In the genomic region with DNA sequence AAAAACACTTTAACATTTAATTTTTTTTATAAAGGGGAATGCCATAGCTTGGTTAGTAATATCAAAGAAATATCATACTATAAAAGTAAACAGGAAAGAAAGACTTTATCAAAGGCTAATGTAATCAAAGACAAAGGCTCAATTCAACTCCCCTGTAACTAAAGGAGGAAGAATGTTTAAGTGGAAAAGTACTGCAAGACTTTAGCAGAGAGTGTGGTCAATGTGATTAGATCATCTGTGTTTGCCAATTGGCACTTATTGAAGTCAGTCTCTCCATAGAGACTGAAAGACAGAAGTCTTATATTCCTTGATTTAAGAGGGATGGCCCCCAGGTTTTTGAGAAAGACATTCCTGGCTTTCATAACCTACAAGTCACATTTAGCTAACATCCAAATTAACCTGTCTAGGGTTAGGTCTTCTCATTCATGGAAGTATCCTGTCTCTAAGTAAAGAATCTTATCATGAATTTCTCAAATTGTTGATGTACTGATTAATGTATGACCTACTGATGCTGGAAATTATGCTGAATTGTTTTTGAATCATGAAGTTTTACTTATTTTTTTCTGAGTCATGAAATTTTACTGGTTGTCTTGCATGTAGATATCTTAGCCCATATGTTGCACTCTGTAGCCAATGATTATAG, we compare ENCODE assay signal across 21 cellular contexts.
DNase-seq lines count a peak whose midpoint lies in the region; ATAC-seq and TF ChIP-seq lines count a peak whose summit lies in the region.
"Had no signal": no experiment of that assay in that cellular context is flagged by ENCODE, and none has a peak within 500 bp of the region (broad histone marks: within the 10 kb centered on the region; RNA-seq: fewer than 3 reads in every experiment).

No MANE protein-coding gene starts in this region.

- no peak overlapping the region for H3K9ac ChIP-seq in SK-N-MC (ENCODE audit: insufficient read length)
- H3K9ac ChIP-seq: BLaER1 had no signal

- H3K36me3 ChIP-seq in SK-N-MC (ENCODE audit: insufficient read depth, low read length), result no peaks in the 10 kb centered on the region
- H3K36me3 ChIP-seq: BLaER1, HAP-1, MG63 had no signal

- TF ChIP-seq CTCF in omental fat pad (IDR thresholded peaks at IDR 0.05), result no peak

- peaks cover 5% of the 10 kb centered on the region; the same call in 1 of the 2 replicates for H3K9me3 ChIP-seq in SK-N-MC (ENCODE audit: low read depth, low read length)
- H3K9me3 ChIP-seq: HAP-1 had no signal

- no peak overlapping the region for H3K4me3 ChIP-seq in SK-N-MC
- H3K4me3 ChIP-seq: BLaER1, HAP-1, MG63 had no signal

- no peak for ATAC-seq in omental fat pad (ENCODE audit: low FRiP score)
- ATAC-seq in GM18517 (IDR thresholded peaks at IDR 0.05; ENCODE audit: unreplicated experiment), result no peak
- ATAC-seq in HG03378 (IDR thresholded peaks at IDR 0.05; ENCODE audit: unreplicated experiment), result no peak
- ATAC-seq: CD8-positive, alpha-beta T cell; T-helper 17 cell had no signal

- peak overlapping the region; percentile 39; the same call in 1 of the 2 replicates for H3K27ac ChIP-seq in SK-N-MC
- H3K27ac ChIP-seq: BLaER1 had no signal

- peak; percentile 13 for DNase-seq in ELR (ENCODE audit: low read depth)
- DNase-seq in HuH-7 (ENCODE audit: low spot score), result peak; percentile 23
- no peak for DNase-seq in SK-N-MC (ENCODE audit: low read depth, low spot score)
- peak; percentile 4 for DNase-seq in iris pigment epithelial cell (ENCODE audit: low read depth)
- DNase-seq in omental fat pad (ENCODE audit: low spot score), result no peak
- no peak for DNase-seq in NOMO-1 treated with DMSO at 0.1 percent for 48 hours (lab: John Stamatoyannopoulos, UW; ENCODE audit: unreplicated experiment)
- DNase-seq: CD8-positive, alpha-beta T cell; DMS79 treated with DMSO at 0.1 percent for 48 hours; MG63; NCI-H1048; NCI-H1436; NCI-H2029; NCI-H2171 treated with DMSO at 0.1 percent for 48 hours; NCI-H446 treated with DMSO at 0.1 percent for 48 hours; NCI-H69; NK-92 treated with Interleukin-12 subunit alpha and Interleukin-12 subunit beta, amount 100 ng/mL, for 24 hours; T-helper 17 cell had no signal

Comparison
In these comparisons a context has a peak if more than half of its experiments do, and no peak if none do; other contexts are left out.
1. DNase-seq: peak in ELR (single experiment), HuH-7 (single experiment) and iris pigment epithelial cell (single experiment); none in SK-N-MC (single experiment), omental fat pad (single experiment) and NOMO-1 treated with DMSO at 0.1 percent for 48 hours (single experiment).